Comparison of ENCODE assay signal across 18 cellular contexts in genomic region chr18:31649449-31649848, GRCh38. TPM values are rescaled to one million over a fixed set of nuclear protein-coding genes. Genes with fewer than 3 reads are reported as not detected.
A peak's percentile ranks its signal among the peaks of the same experiment; 100 is the strongest.
DNase-seq lines count a peak whose midpoint lies in the region; ATAC-seq and TF ChIP-seq lines count a peak whose summit lies in the region.
"Had no signal": no experiment of that assay in that cellular context is flagged by ENCODE, and none has a peak within 500 bp of the region (broad histone marks: within the 10 kb centered on the region; RNA-seq: fewer than 3 reads in every experiment).

No MANE protein-coding gene starts in this region.

- in situ Hi-C loops in mammary epithelial cell (cut with MboI; ENCODE audit: low sequenced_read_pairs in 2 of 2) = no loop called here

- H3K9me3 Mint-ChIP-seq in H9 = no peaks in the 10 kb centered on the region; a peak in 1 of 5 replicates
- H3K9me3 Mint-ChIP-seq: CD4-positive, alpha-beta T cell had no signal

- no peak overlapping the region for H3T11ph ChIP-seq in H9 (ENCODE audit: low read length)

- H3K4me3 Mint-ChIP-seq in H9 = no peak overlapping the region
- H3K4me3 Mint-ChIP-seq: CD4-positive, alpha-beta T cell had no signal

- H3K9me3 ChIP-seq in mammary epithelial cell (replicated peaks; ENCODE audit: insufficient read depth, low read length) (no peaks in the 10 kb centered on the region), breast epithelium (no peaks in the 10 kb centered on the region), RWPE2 (ENCODE audit: severe bottlenecking) (no peaks in the 10 kb centered on the region), mesodermal cell (ENCODE audit: control insufficient read depth, low read length) (no peaks in the 10 kb centered on the region), H9 (ENCODE audit: control insufficient read depth, low read depth, low read length) (no peaks in the 10 kb centered on the region)
- H3K9me3 ChIP-seq: Peyer's patch had no signal

- DNase-seq in mammary epithelial cell = no peak
- DNase-seq in breast epithelium (ENCODE audit: low spot score in 2 of 2) = no peak
- no peak for DNase-seq in RWPE2 (ENCODE audit: low spot score)
- DNase-seq in COLO668 (lab: John Stamatoyannopoulos, UW; ENCODE audit: unreplicated experiment) = no peak
- no peak for DNase-seq in hepatic stellate cell (ENCODE audit: low spot score)
- DNase-seq in H9 = no peak
- DNase-seq: CD4-positive, alpha-beta T cell; EL; KG1; NCI-H187; NCI-H524 treated with DMSO at 0.1 percent for 48 hours had no signal

- peaks cover 48 to 59% of the 10 kb centered on the region in 2 experiments for H3K4me1 Mint-ChIP-seq in H9

- H3K14ac ChIP-seq in H9 (ENCODE audit: insufficient read depth, low read length) = no peak overlapping the region

- no peak overlapping the region for H2BK15ac ChIP-seq in H9 (ENCODE audit: low read depth, low read length)

- BruUV-seq in mammary epithelial cell (replicated peaks; lab: Mats Ljungman, UMichigan) = no TSS peak

- H3K4me3 ChIP-seq in mammary epithelial cell (replicated peaks in 1 of 3; ENCODE audit: insufficient read depth in 1 of 3, low read depth in 2 of 3, low read length in 3 of 3) (no peak overlapping the region), breast epithelium (no peak overlapping the region), RWPE2 (ENCODE audit: severe bottlenecking) (no peak overlapping the region), mesodermal cell (ENCODE audit: extremely low read depth, insufficient read depth, low read length, poor library complexity, severe bottlenecking) (no peak overlapping the region)
- H3K4me3 ChIP-seq: Peyer's patch had no signal

- CTCF ChIA-PET in mammary epithelial cell (lab: Charles Lee; ENCODE audit: low non-redundant PET) = no interaction called here

- dilution Hi-C loops in mammary epithelial cell (cut with HindIII; ENCODE audit: low sequenced_read_pairs) = no loop called here

- WGBS in mammary epithelial cell (ENCODE audit: low coverage, missing lambda C conversion rate) = 100% methylated on average over 2 of the region's 2 CpGs
- whole genome bisulfite sequencing in mesodermal cell (ENCODE audit: insufficient coverage in 2 of 2), 2 experiments = no CpG with 5 or more reads among the region's 2 CpGs
- WGBS in H9 (ENCODE audit: extremely low coverage, insufficient read length, low lambda C conversion rate) = no CpG with 5 or more reads among the region's 2 CpGs

- no peaks in the 10 kb centered on the region for H4K20me1 ChIP-seq in mammary epithelial cell (ENCODE audit: insufficient read depth, low read length)
- no peaks in the 10 kb centered on the region for H4K20me1 ChIP-seq in H9 (ENCODE audit: control insufficient read depth, insufficient read depth, insufficient read length)

- no peak overlapping the region for H3K18ac ChIP-seq in H9 (ENCODE audit: insufficient read length, low read depth, low read length)

- H2BK20ac ChIP-seq in H9 (ENCODE audit: low read depth, low read length, poor library complexity, severe bottlenecking) = no peak overlapping the region

- TF ChIP-seq POLR2A in breast epithelium (IDR thresholded peaks at IDR 0.05) = no peak

- no peak for ATAC-seq in RWPE2 (ENCODE audit: low read depth)
- ATAC-seq in activated CD4-positive, CD25-positive, alpha-beta regulatory T cell treated with anti-CD3 and anti-CD28 coated beads, Interleukin-2, amount 50 U/mL, for 24 hours = no peak
- ATAC-seq: Right ventricle myocardium inferior had no signal

- H4K5ac ChIP-seq in H9 (ENCODE audit: insufficient read length, low read depth, low read length) = no peak overlapping the region

- H3K23ac ChIP-seq in H9 (ENCODE audit: insufficient read length, low read depth, low read length) = no peak overlapping the region

- peaks cover 17 to 20% (median 17%) of the 10 kb centered on the region in 3 experiments for H3K36me3 Mint-ChIP-seq in H9 (ENCODE audit: insufficient read depth in 1 of 3, low read depth in 3 of 3)

- H2BK120ac ChIP-seq in H9 (ENCODE audit: low read depth, low read length, poor library complexity, severe bottlenecking) = no peak overlapping the region

- peaks cover 3% of the 10 kb centered on the region for H3K79me1 ChIP-seq in H9 (ENCODE audit: insufficient read depth, low read depth, low read length, poor library complexity, severe bottlenecking)

- H4K91ac ChIP-seq in H9 (ENCODE audit: insufficient read length, low read depth, low read length) = no peak overlapping the region

- no peaks in the 10 kb centered on the region for H3K23me2 ChIP-seq in H9 (ENCODE audit: insufficient read length, low read depth, low read length, poor library complexity, severe bottlenecking)

- H4K8ac ChIP-seq in H9 (replicated peaks; ENCODE audit: insufficient read length, low read depth, low read length) = no peak overlapping the region

- H2AK5ac ChIP-seq in H9 (ENCODE audit: insufficient read length, low read length) = no peak overlapping the region

- H2BK5ac ChIP-seq in H9 (ENCODE audit: insufficient read length, low read length) = no peak overlapping the region

- H3K4ac ChIP-seq in H9 (ENCODE audit: low read depth, low read length) = no peak overlapping the region

- TF ChIP-seq CTCF in mammary epithelial cell (conservative IDR thresholded peaks at IDR 0.05 in 1 of 2, IDR thresholded peaks at IDR 0.05 in 1 of 2; ENCODE audit: extremely low read depth in 1 of 2, insufficient read depth in 1 of 2, low read depth in 1 of 2, low read length in 2 of 2) (no peak), breast epithelium (IDR thresholded peaks at IDR 0.05) (no peak), RWPE2 (IDR thresholded peaks at IDR 0.05; ENCODE audit: poor library complexity, severe bottlenecking) (no peak), H9 (conservative IDR thresholded peaks at IDR 0.05) (no peak)

- intact Hi-C loops in mammary epithelial cell (cut with micrococcal nuclease) (loop anchor here (2.0 kb wide), 1 partner anchor 35 kb away; the partner anchor contains the start of gene B4GALT6), breast epithelium (cut with DNase I; ENCODE audit: low total_unique reads) (no loop called here)

- H3K9ac ChIP-seq in mammary epithelial cell (ENCODE audit: insufficient read depth, low read length) = no peak overlapping the region
- no peak overlapping the region for H3K9ac ChIP-seq in H9 (ENCODE audit: extremely low read depth, insufficient read length, low read length)

- H3K4me2 ChIP-seq in mammary epithelial cell (ENCODE audit: insufficient read depth, low read depth, low read length) (peak overlapping the region; percentile 47), H9 (ENCODE audit: insufficient read depth, insufficient read length, low read length) (no peak overlapping the region)

- H3K79me2 ChIP-seq in mammary epithelial cell (ENCODE audit: insufficient read depth, low read length) = no peaks in the 10 kb centered on the region
- H3K79me2 ChIP-seq in H9 (ENCODE audit: insufficient read depth, low read length) = 0 out of 2 replicates have a peak, but pooled peaks cover 2% of the 10 kb centered on the region

- no peaks in the 10 kb centered on the region for H3K27me3 Mint-ChIP-seq in H9 (ENCODE audit: low read depth)

- no peak overlapping the region for H3K56ac ChIP-seq in H9 (ENCODE audit: insufficient read length, low read depth, low read length)

- peaks cover 23% of the 10 kb centered on the region for H3K4me1 ChIP-seq in mammary epithelial cell (ENCODE audit: insufficient read depth, low read length)
- no peaks in the 10 kb centered on the region for H3K4me1 ChIP-seq in breast epithelium
- peaks cover 17% of the 10 kb centered on the region for H3K4me1 ChIP-seq in RWPE2 (ENCODE audit: insufficient read depth, poor library complexity, severe bottlenecking)
- H3K4me1 ChIP-seq in mesodermal cell (ENCODE audit: control insufficient read depth, insufficient read depth, low read length, poor library complexity, severe bottlenecking) = peaks cover 16% of the 10 kb centered on the region
- H3K4me1 ChIP-seq in H9 (ENCODE audit: insufficient read depth, low read length) = peaks cover 10% of the 10 kb centered on the region; the same call in 1 of the 2 replicates

- no peak overlapping the region for H2BK12ac ChIP-seq in H9 (ENCODE audit: insufficient read length, low read depth, low read length)

- H3K36me3 ChIP-seq in mammary epithelial cell (ENCODE audit: insufficient read depth, low read length) = no peaks in the 10 kb centered on the region
- no peaks in the 10 kb centered on the region for H3K36me3 ChIP-seq in breast epithelium
- no peaks in the 10 kb centered on the region for H3K36me3 ChIP-seq in RWPE2 (ENCODE audit: low read depth)
- no peaks in the 10 kb centered on the region for H3K36me3 ChIP-seq in mesodermal cell (ENCODE audit: control insufficient read depth, insufficient read depth, low read length)
- H3K36me3 ChIP-seq: Peyer's patch had no signal

- H3K27me3 ChIP-seq in mammary epithelial cell (ENCODE audit: insufficient read depth, low read length) = no peaks in the 10 kb centered on the region
- H3K27me3 ChIP-seq in breast epithelium = no peaks in the 10 kb centered on the region
- no peaks in the 10 kb centered on the region for H3K27me3 ChIP-seq in RWPE2 (ENCODE audit: insufficient read depth, poor library complexity, severe bottlenecking)
- H3K27me3 ChIP-seq in H9 (ENCODE audit: insufficient read depth, low read length) = no peaks in the 10 kb centered on the region
- H3K27me3 ChIP-seq: Peyer's patch had no signal

- H3K27ac Mint-ChIP-seq in H9 = no peak overlapping the region
- H3K27ac Mint-ChIP-seq: CD4-positive, alpha-beta T cell had no signal

- H3K27ac ChIP-seq in mammary epithelial cell (ENCODE audit: insufficient read depth, low read depth, low read length) (no peak overlapping the region), breast epithelium (no peak overlapping the region), RWPE2 (ENCODE audit: poor library complexity, severe bottlenecking) (peak overlapping the region; percentile 49), mesodermal cell (ENCODE audit: low read depth, low read length, severe bottlenecking) (peak overlapping the region; percentile 66), H9 (ENCODE audit: insufficient read length, low read depth, low read length) (no peak overlapping the region)
- H3K27ac ChIP-seq: 22Rv1, Peyer's patch had no signal

- no peak overlapping the region for H2AFZ ChIP-seq in mammary epithelial cell (ENCODE audit: low read depth, low read length)
- no peak overlapping the region for H2AFZ ChIP-seq in H9 (ENCODE audit: low read length)

RNA-seq across cellular contexts. Expression of gene B4GALT6, which starts 34.9 kb away (rescaled TPM):
- total RNA-seq in mammary epithelial cell (10 to 100 TPM in 1 of 2 donors, 1 to 10 TPM in 1; 7.2 to 17.1 TPM), breast epithelium (1 to 10 TPM; 2.9 to 3.8 (median 3.0) TPM), H9 (2021) (34.0 and 34.1 TPM in 2 replicates)
- 6.1 TPM for polyA plus RNA-seq in mammary epithelial cell
- polyA minus RNA-seq in mammary epithelial cell = 31.4 TPM
- 16.4 TPM for polyA plus RNA-seq in mesodermal cell (2013, experiment 1 of 2)
- polyA plus RNA-seq in mesodermal cell (2013, experiment 2 of 2) = 16.3 TPM

RNA-seq across cellular contexts. Expression of gene TTR, which starts 57.8 kb away (rescaled TPM):
- total RNA-seq in mammary epithelial cell (not detected), breast epithelium (not detected), H9 (2021) (not detected in 2 replicates)
- not detected for polyA plus RNA-seq in mammary epithelial cell
- not detected for polyA minus RNA-seq in mammary epithelial cell
- not detected for polyA plus RNA-seq in mesodermal cell (2013, experiment 1 of 2)
- 1.2 TPM for polyA plus RNA-seq in mesodermal cell (2013, experiment 2 of 2)
- total RNA-seq: CD4-positive, alpha-beta T cell; H4; Right ventricle myocardium inferior had no signal
- polyA plus RNA-seq: BJ had no signal

Comparison
In these comparisons a context has a peak if more than half of its experiments do, and no peak if none do; other contexts are left out.
1. H3K27ac ChIP-seq: peak in RWPE2 (single experiment) and mesodermal cell (single experiment); none in mammary epithelial cell (single experiment), breast epithelium (0 of 2) and H9 (single experiment).